ENCODE assay signal across 1 cellular context in the genomic region with DNA sequence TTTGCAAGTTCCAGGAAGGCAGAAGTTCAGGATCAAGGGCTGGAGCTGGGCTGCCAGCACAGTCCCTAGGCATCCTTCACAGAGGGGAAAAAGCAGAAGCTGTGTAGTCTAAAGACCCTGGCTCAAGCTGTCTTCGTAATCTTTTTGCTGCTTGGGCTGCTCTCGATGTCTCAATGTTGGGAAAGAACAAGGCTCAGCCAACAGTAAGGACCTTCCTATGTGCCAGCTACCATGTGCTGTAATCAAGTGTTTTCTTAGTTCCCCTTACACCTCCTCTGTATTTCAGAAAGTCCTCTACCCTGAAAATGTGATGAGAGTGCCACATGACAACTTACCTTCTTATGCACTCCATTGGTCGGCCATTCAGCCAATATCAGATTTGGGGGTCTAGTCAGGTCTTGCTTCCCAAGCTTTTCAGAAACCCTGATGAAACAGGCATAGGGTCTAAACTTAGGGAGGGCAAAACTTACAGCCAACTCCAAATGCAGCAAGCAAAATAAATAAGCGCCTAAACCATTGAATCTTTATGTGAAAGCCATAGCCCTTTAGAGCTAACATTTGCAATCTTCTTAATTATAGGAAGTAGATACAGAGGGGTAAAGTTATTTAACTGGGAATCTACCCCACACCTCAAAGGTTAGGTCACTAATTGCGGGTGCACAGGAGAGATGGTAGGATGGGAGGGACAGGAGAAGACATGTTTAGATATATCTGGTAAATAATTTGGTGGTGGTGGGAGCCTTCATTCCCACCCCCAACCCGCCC.
TF ChIP-seq lines count a peak whose summit lies in the region.

No MANE protein-coding gene starts in this region.

TF ChIP-seq in GM12878, 131 proteins besides CTCF, POLR2A, EP300 and RAD21 (continued from another document):
- TF ChIP-seq, protein P1, sequence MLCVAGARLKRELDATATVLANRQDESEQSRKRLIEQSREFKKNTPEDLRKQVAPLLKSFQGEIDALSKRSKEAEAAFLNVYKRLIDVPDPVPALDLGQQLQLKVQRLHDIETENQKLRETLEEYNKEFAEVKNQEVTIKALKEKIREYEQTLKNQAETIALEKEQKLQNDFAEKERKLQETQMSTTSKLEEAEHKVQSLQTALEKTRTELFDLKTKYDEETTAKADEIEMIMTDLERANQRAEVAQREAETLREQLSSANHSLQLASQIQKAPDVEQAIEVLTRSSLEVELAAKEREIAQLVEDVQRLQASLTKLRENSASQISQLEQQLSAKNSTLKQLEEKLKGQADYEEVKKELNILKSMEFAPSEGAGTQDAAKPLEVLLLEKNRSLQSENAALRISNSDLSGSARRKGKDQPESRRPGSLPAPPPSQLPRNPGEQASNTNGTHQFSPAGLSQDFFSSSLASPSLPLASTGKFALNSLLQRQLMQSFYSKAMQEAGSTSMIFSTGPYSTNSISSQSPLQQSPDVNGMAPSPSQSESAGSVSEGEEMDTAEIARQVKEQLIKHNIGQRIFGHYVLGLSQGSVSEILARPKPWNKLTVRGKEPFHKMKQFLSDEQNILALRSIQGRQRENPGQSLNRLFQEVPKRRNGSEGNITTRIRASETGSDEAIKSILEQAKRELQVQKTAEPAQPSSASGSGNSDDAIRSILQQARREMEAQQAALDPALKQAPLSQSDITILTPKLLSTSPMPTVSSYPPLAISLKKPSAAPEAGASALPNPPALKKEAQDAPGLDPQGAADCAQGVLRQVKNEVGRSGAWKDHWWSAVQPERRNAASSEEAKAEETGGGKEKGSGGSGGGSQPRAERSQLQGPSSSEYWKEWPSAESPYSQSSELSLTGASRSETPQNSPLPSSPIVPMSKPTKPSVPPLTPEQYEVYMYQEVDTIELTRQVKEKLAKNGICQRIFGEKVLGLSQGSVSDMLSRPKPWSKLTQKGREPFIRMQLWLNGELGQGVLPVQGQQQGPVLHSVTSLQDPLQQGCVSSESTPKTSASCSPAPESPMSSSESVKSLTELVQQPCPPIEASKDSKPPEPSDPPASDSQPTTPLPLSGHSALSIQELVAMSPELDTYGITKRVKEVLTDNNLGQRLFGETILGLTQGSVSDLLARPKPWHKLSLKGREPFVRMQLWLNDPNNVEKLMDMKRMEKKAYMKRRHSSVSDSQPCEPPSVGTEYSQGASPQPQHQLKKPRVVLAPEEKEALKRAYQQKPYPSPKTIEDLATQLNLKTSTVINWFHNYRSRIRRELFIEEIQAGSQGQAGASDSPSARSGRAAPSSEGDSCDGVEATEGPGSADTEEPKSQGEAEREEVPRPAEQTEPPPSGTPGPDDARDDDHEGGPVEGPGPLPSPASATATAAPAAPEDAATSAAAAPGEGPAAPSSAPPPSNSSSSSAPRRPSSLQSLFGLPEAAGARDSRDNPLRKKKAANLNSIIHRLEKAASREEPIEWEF (IDR thresholded peaks at IDR 0.05; ENCODE audit: insufficient replicate concordance, low read depth, low read length) = no peak
- TF ChIP-seq SPI1 (IDR thresholded peaks at IDR 0.05; ENCODE audit: borderline replicate concordance, insufficient read depth, low read depth, low read length) = no peak
- TF ChIP-seq ZBED1 (IDR thresholded peaks at IDR 0.05; ENCODE audit: borderline replicate concordance) = no peak
- no peak for TF ChIP-seq E2F4 (IDR thresholded peaks at IDR 0.05; ENCODE audit: low read depth, low read length)
- TF ChIP-seq, protein P2, sequence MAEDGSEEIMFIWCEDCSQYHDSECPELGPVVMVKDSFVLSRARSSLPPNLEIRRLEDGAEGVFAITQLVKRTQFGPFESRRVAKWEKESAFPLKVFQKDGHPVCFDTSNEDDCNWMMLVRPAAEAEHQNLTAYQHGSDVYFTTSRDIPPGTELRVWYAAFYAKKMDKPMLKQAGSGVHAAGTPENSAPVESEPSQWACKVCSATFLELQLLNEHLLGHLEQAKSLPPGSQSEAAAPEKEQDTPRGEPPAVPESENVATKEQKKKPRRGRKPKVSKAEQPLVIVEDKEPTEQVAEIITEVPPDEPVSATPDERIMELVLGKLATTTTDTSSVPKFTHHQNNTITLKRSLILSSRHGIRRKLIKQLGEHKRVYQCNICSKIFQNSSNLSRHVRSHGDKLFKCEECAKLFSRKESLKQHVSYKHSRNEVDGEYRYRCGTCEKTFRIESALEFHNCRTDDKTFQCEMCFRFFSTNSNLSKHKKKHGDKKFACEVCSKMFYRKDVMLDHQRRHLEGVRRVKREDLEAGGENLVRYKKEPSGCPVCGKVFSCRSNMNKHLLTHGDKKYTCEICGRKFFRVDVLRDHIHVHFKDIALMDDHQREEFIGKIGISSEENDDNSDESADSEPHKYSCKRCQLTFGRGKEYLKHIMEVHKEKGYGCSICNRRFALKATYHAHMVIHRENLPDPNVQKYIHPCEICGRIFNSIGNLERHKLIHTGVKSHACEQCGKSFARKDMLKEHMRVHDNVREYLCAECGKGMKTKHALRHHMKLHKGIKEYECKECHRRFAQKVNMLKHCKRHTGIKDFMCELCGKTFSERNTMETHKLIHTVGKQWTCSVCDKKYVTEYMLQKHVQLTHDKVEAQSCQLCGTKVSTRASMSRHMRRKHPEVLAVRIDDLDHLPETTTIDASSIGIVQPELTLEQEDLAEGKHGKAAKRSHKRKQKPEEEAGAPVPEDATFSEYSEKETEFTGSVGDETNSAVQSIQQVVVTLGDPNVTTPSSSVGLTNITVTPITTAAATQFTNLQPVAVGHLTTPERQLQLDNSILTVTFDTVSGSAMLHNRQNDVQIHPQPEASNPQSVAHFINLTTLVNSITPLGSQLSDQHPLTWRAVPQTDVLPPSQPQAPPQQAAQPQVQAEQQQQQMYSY (CRISPR knock-in tag; IDR thresholded peaks at IDR 0.05) = no peak
- TF ChIP-seq EZH2 (IDR thresholded peaks at IDR 0.05; ENCODE audit: borderline replicate concordance, control insufficient read depth, low read depth, low read length) = no peak
- TF ChIP-seq SRF (IDR thresholded peaks at IDR 0.05; ENCODE audit: low read depth in 2 of 2, low read length in 2 of 2) = no peak
- TF ChIP-seq SP1 (IDR thresholded peaks at IDR 0.05; ENCODE audit: low read depth, low read length) = no peak
- no peak for TF ChIP-seq KLF5 (IDR thresholded peaks at IDR 0.05; ENCODE audit: partially characterized antibody)
- no peak for TF ChIP-seq NRF1 (conservative IDR thresholded peaks at IDR 0.05; ENCODE audit: low read depth, low read length)
- no peak for TF ChIP-seq BCLAF1 (IDR thresholded peaks at IDR 0.05)
- TF ChIP-seq SMARCA5 (IDR thresholded peaks at IDR 0.05) = no peak
- peak; percentile 62; the same call in 1 of the 2 replicates for TF ChIP-seq POLR2AphosphoS5 (IDR thresholded peaks at IDR 0.05; ENCODE audit: low read length)
- TF ChIP-seq, protein P3, sequence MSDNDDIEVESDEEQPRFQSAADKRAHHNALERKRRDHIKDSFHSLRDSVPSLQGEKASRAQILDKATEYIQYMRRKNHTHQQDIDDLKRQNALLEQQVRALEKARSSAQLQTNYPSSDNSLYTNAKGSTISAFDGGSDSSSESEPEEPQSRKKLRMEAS (IDR thresholded peaks at IDR 0.05; ENCODE audit: low read depth, low read length) = no peak
- TF ChIP-seq BACH1 (IDR thresholded peaks at IDR 0.05; ENCODE audit: borderline replicate concordance) = no peak
- TF ChIP-seq IRF5 (IDR thresholded peaks at IDR 0.05; ENCODE audit: borderline replicate concordance) = no peak
- no peak for TF ChIP-seq CBFB (IDR thresholded peaks at IDR 0.05; ENCODE audit: low read depth)
- peak; percentile 86 for TF ChIP-seq RAD51 (IDR thresholded peaks at IDR 0.05)
- 0 out of 2 replicates have a peak, but pooled peaks have one; percentile 7 for TF ChIP-seq IKZF1 (conservative IDR thresholded peaks at IDR 0.05)
- TF ChIP-seq ZNF24 (IDR thresholded peaks at IDR 0.05) = peak; percentile 94
- TF ChIP-seq RFX5 (IDR thresholded peaks at IDR 0.05; ENCODE audit: low read depth, low read length) = peak; percentile 84
- no peak for TF ChIP-seq ZNF592 (IDR thresholded peaks at IDR 0.05)
- no peak for TF ChIP-seq SIX5 (IDR thresholded peaks at IDR 0.05; ENCODE audit: low read depth, low read length, severe bottlenecking)
- no peak for TF ChIP-seq NR2F1 (conservative IDR thresholded peaks at IDR 0.05)
- peak; percentile 55 for TF ChIP-seq NBN (IDR thresholded peaks at IDR 0.05)
- no peak for TF ChIP-seq TCF12 (IDR thresholded peaks at IDR 0.05; ENCODE audit: low read depth, low read length)
- no peak for TF ChIP-seq E2F8 (IDR thresholded peaks at IDR 0.05; ENCODE audit: low read depth, partially characterized antibody)
- TF ChIP-seq ETV6 (conservative IDR thresholded peaks at IDR 0.05 in 1 of 2, IDR thresholded peaks at IDR 0.05 in 1 of 2; ENCODE audit: borderline replicate concordance in 1 of 2, low read depth in 1 of 2) = no peak
- TF ChIP-seq TCF3 (IDR thresholded peaks at IDR 0.05; ENCODE audit: borderline replicate concordance, insufficient read depth, low read depth, low read length) = no peak
